ENCODE assay signal across 9 cellular contexts in genomic region chr6:31825553-31825952, GRCh38. TPM values are rescaled to one million over a fixed set of nuclear protein-coding genes. Genes with fewer than 3 reads are reported as not detected.
DNase-seq lines count a peak whose midpoint lies in the region; ATAC-seq and TF ChIP-seq lines count a peak whose summit lies in the region.
"Had no signal": no experiment of that assay in that cellular context is flagged by ENCODE, and none has a peak within 500 bp of the region (broad histone marks: within the 10 kb centered on the region; RNA-seq: fewer than 3 reads in every experiment).

No MANE protein-coding gene starts in this region.

- H3K9ac ChIP-seq in skeletal muscle tissue (ENCODE audit: low read depth in 1 of 3, low read length in 3 of 3): no peak overlapping the region

- intact Hi-C loops in activated CD4-positive, alpha-beta memory T cell treated with anti-CD3 and anti-CD28 coated beads for 36 hours (cut with micrococcal nuclease): loop anchor here (10.0 kb wide), 2 partner anchors 369 to 1139 kb away; partner anchors contain the start of genes BRD2, GPSM3 and PBX2
- intact Hi-C loops in lower leg skin (cut with DNase I; ENCODE audit: low total_unique reads): no loop called here

- POLR2A ChIA-PET in HEK293 (lab: Yijun Ruan, JAX): interaction anchor here (2.3 to 4.5 kb wide), 5 partner anchors 12 to 96 kb away, joined by 9 to 206 read pairs (median 102); partner anchors contain the start of genes CLIC1, DDAH2, HSPA1A and HSPA1L
- POLR2A ChIA-PET in activated CD4-positive, alpha-beta memory T cell treated with anti-CD3 and anti-CD28 coated beads for 36 hours (lab: Charles Lee): interaction anchor here (3.8 kb wide), 1 partner anchor 12 kb away, joined by 26 read pairs; the partner anchor contains the start of genes HSPA1A and HSPA1L

- ATAC-seq in GM18909 (IDR thresholded peaks at IDR 0.05; ENCODE audit: poor library complexity, unreplicated experiment): no peak

- H3K9me3 Mint-ChIP-seq in activated CD4-positive, alpha-beta memory T cell treated with anti-CD3 and anti-CD28 coated beads for 36 hours: no peaks in the 10 kb centered on the region
- H3K9me3 Mint-ChIP-seq in glutamatergic neuron (ENCODE audit: unreplicated experiment): peaks cover 16% of the 10 kb centered on the region

- no peak overlapping the region for H3K4me3 Mint-ChIP-seq in activated CD4-positive, alpha-beta memory T cell treated with anti-CD3 and anti-CD28 coated beads for 36 hours
- H3K4me3 Mint-ChIP-seq in glutamatergic neuron (ENCODE audit: unreplicated experiment): peak overlapping the region; percentile 92

- TF ChIP-seq POLR2A in lower leg skin (IDR thresholded peaks at IDR 0.05): no peak

- no peak for TF ChIP-seq CTCF in HEK293 (tag by site-specific recombination; IDR thresholded peaks at IDR 0.05)
- TF ChIP-seq CTCF in glutamatergic neuron (IDR thresholded peaks at IDR 0.05; ENCODE audit: partially characterized antibody, unreplicated experiment): no peak
- TF ChIP-seq CTCF in lower leg skin (IDR thresholded peaks at IDR 0.05): no peak

- whole genome bisulfite sequencing in lower leg skin, 2 donors: 43 to 44% methylated on average over 4 of the region's 4 CpGs

- peak overlapping the region; percentile 98 for H3K27ac Mint-ChIP-seq in activated CD4-positive, alpha-beta memory T cell treated with anti-CD3 and anti-CD28 coated beads for 36 hours
- H3K27ac Mint-ChIP-seq in glutamatergic neuron (ENCODE audit: unreplicated experiment): no peak overlapping the region

- H3K36me3 ChIP-seq in HEK293 (ENCODE audit: control insufficient read depth in 2 of 2, insufficient read depth in 1 of 2, low read length in 2 of 2) (peaks cover 0 to 12% of the 10 kb centered on the region in 2 experiments; a peak in 2 of 3 replicates), skeletal muscle tissue (ENCODE audit: control insufficient read depth in 3 of 3, insufficient read depth in 3 of 3, low read length in 3 of 3) (no peaks in the 10 kb centered on the region)

- H3K9me3 ChIP-seq in HEK293 (ENCODE audit: control insufficient read depth, insufficient read depth, low read depth, low read length) (no peaks in the 10 kb centered on the region), skeletal muscle tissue (ENCODE audit: control insufficient read depth in 3 of 3, low read length in 3 of 3) (no peaks in the 10 kb centered on the region)

- DNase-seq in activated CD4-positive, alpha-beta memory T cell treated with anti-CD3 and anti-CD28 coated beads for 36 hours: no peak
- DNase-seq in glutamatergic neuron: no peak
- no peak for DNase-seq in lower leg skin (ENCODE audit: low spot score in 2 of 2)
- DNase-seq in mucosa of gallbladder (ENCODE audit: low spot score): no peak
- no peak for DNase-seq in CD1c-positive myeloid dendritic cell (ENCODE audit: extremely low spot score)
- DNase-seq: NCI-H524 treated with DMSO at 0.1 percent for 48 hours had no signal

- CTCF ChIA-PET in HEK293 (lab: Yijun Ruan, JAX): interaction anchor here (1.1 to 1.8 kb wide), 2 partner anchors 34 to 56 kb away, joined by 3 to 5 read pairs; no protein-coding TSS in a partner anchor
- CTCF ChIA-PET in activated CD4-positive, alpha-beta memory T cell treated with anti-CD3 and anti-CD28 coated beads for 36 hours (lab: Charles Lee): interaction anchor here (0.6 to 1.3 kb wide), 4 partner anchors 10 to 98 kb away, joined by 3 to 4 read pairs (median 3); partner anchors contain the start of genes HSPA1A, HSPA1L and LSM2

- peaks cover 9% of the 10 kb centered on the region for H3K36me3 Mint-ChIP-seq in activated CD4-positive, alpha-beta memory T cell treated with anti-CD3 and anti-CD28 coated beads for 36 hours
- H3K36me3 Mint-ChIP-seq in glutamatergic neuron (ENCODE audit: unreplicated experiment): no peaks in the 10 kb centered on the region

- H3K4me1 ChIP-seq in HEK293 (ENCODE audit: control insufficient read depth, insufficient read depth, low read length): no peaks in the 10 kb centered on the region; the same call in 1 of the 2 replicates
- H3K4me1 ChIP-seq in skeletal muscle tissue (ENCODE audit: control insufficient read depth in 3 of 3, insufficient read depth in 3 of 3, low read length in 3 of 3): peaks cover 25 to 31% (median 30%) of the 10 kb centered on the region in 3 donors

- no peaks in the 10 kb centered on the region for H3K27me3 ChIP-seq in skeletal muscle tissue (ENCODE audit: control insufficient read depth in 3 of 3, insufficient read depth in 3 of 3, low read length in 3 of 3)

- H3K27ac ChIP-seq in HEK293 (ENCODE audit: extremely low read depth, low read depth, low read length) (no peak overlapping the region), skeletal muscle tissue (ENCODE audit: low read depth, low read length) (peak overlapping the region; percentile 100)

- no peaks in the 10 kb centered on the region for H3K27me3 Mint-ChIP-seq in activated CD4-positive, alpha-beta memory T cell treated with anti-CD3 and anti-CD28 coated beads for 36 hours
- peaks cover 15% of the 10 kb centered on the region for H3K27me3 Mint-ChIP-seq in glutamatergic neuron (ENCODE audit: unreplicated experiment)

- H3K4me1 Mint-ChIP-seq in activated CD4-positive, alpha-beta memory T cell treated with anti-CD3 and anti-CD28 coated beads for 36 hours (ENCODE audit: low read depth): peaks cover 46% of the 10 kb centered on the region
- H3K4me1 Mint-ChIP-seq in glutamatergic neuron (ENCODE audit: low read depth, unreplicated experiment): peaks cover 4% of the 10 kb centered on the region

- H3K4me3 ChIP-seq in HEK293 (ENCODE audit: low read depth, low read length): no peak overlapping the region
- no peak overlapping the region for H3K4me3 ChIP-seq in skeletal muscle tissue (ENCODE audit: low read length in 3 of 3)
- H3K4me3 ChIP-seq in lower leg skin (ENCODE audit: low read depth, poor library complexity, severe bottlenecking): no peak overlapping the region

TF ChIP-seq in HEK293, 187 proteins besides CTCF, POLR2A, EP300 and RAD21:
- TF ChIP-seq ZNF362 (tag by site-specific recombination; IDR thresholded peaks at IDR 0.05) (peak; percentile 56; the same call in 1 of the 2 replicates), ZIC2 (tag by site-specific recombination; IDR thresholded peaks at IDR 0.05) (no peak)
TF ChIP-seq in HEK293: peak in this region for 1.

RNA-seq across cellular contexts. Expression of gene HSPA1B, which starts 2.0 kb away (rescaled TPM):
- total RNA-seq in activated CD4-positive, alpha-beta memory T cell treated with anti-CD3 and anti-CD28 coated beads for 36 hours: 10 to 100 TPM; 59.5 to 62.3 TPM
- total RNA-seq in glutamatergic neuron (ENCODE audit: unreplicated experiment): 93.9 TPM
- total RNA-seq in skeletal muscle tissue: 117 TPM
- 100 to 1,000 TPM; 378 to 549 (median 420) TPM for total RNA-seq in lower leg skin
- 277 TPM for total RNA-seq in mucosa of gallbladder

RNA-seq across cellular contexts. Expression of gene HSPA1A, which starts 10.2 kb away (rescaled TPM):
- total RNA-seq in activated CD4-positive, alpha-beta memory T cell treated with anti-CD3 and anti-CD28 coated beads for 36 hours: 10 to 100 TPM; 68.5 to 69.9 TPM
- total RNA-seq in glutamatergic neuron (ENCODE audit: unreplicated experiment) (54.3 TPM), skeletal muscle tissue (133 TPM), lower leg skin (100 to 1,000 TPM; 237 to 342 (median 321) TPM), mucosa of gallbladder (347 TPM)

RNA-seq across cellular contexts. Expression of gene HSPA1L, which starts 10.5 kb away (rescaled TPM):
- total RNA-seq in activated CD4-positive, alpha-beta memory T cell treated with anti-CD3 and anti-CD28 coated beads for 36 hours: 1 to 10 TPM; 2.0 TPM
- 2.5 TPM for total RNA-seq in glutamatergic neuron (ENCODE audit: unreplicated experiment)
- 5.2 TPM for total RNA-seq in skeletal muscle tissue
- total RNA-seq in lower leg skin: 1 to 10 TPM; 1.3 to 2.3 (median 1.8) TPM
- 2.8 TPM for total RNA-seq in mucosa of gallbladder

RNA-seq across cellular contexts. Expression of gene LSM2, which starts 18.8 kb away (rescaled TPM):
- 100 to 1,000 TPM; 142 to 143 TPM for total RNA-seq in activated CD4-positive, alpha-beta memory T cell treated with anti-CD3 and anti-CD28 coated beads for 36 hours
- total RNA-seq in glutamatergic neuron (ENCODE audit: unreplicated experiment) (68.2 TPM), skeletal muscle tissue (45.9 TPM), lower leg skin (10 to 100 TPM; 24.7 to 34.5 (median 28.7) TPM), mucosa of gallbladder (32.5 TPM)

RNA-seq across cellular contexts. Expression of gene VARS1, which starts 30.0 kb away (rescaled TPM):
- 100 to 1,000 TPM; 141 to 153 TPM for total RNA-seq in activated CD4-positive, alpha-beta memory T cell treated with anti-CD3 and anti-CD28 coated beads for 36 hours
- total RNA-seq in glutamatergic neuron (ENCODE audit: unreplicated experiment): 204 TPM
- 42.3 TPM for total RNA-seq in skeletal muscle tissue
- 10 to 100 TPM; 39.2 to 53.9 (median 46.9) TPM for total RNA-seq in lower leg skin
- 49.7 TPM for total RNA-seq in mucosa of gallbladder
